24 cellular contexts compared by ENCODE assay signal in the genomic region with DNA sequence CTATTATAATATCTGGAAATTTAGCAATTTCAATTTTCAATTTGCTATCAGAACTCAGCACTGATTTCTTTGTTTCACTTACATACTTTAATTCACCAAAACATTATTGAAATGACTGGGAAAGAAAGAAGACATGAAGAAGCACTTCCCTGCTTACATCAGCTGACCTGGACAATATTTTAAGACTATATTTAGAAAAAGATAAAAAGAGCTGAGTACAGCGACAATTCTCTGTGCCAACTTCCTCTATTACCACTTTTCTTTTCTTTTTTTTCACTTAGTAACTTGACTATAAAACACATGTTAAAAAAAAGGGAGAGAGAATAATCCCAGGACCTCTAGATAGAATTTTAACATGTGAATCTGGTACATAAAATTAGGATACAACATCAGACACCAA.
DNase-seq lines count a peak whose midpoint lies in the region; ATAC-seq and TF ChIP-seq lines count a peak whose summit lies in the region.
"Had no signal": no experiment of that assay in that cellular context is flagged by ENCODE, and none has a peak within 500 bp of the region (broad histone marks: within the 10 kb centered on the region; RNA-seq: fewer than 3 reads in every experiment).

No MANE protein-coding gene starts in this region.

- H3K4me3 ChIP-seq in BLaER1, result no peak overlapping the region
- H3K4me3 ChIP-seq in KMS-11 (IDR thresholded peaks at IDR 0.05; ENCODE audit: insufficient read depth, low read depth, low read length), result no peak overlapping the region
- H3K4me3 ChIP-seq: breast epithelium, right lobe of liver had no signal

- DNase-seq in OCI-M1 (lab: John Stamatoyannopoulos, UW) (peak; percentile 71), memory B cell (ENCODE audit: low spot score in 2 of 2) (no peak), CD1c-positive myeloid dendritic cell (ENCODE audit: extremely low spot score) (no peak), NCI-H2029 (lab: John Stamatoyannopoulos, UW) (no peak)
- DNase-seq in effector CD8-positive, alpha-beta T cell (lab: John Stamatoyannopoulos, UW), result no peak
- DNase-seq: activated CD4-positive, alpha-beta T cell treated with anti-CD3 and anti-CD28 coated beads for 4 hours; activated naive CD4-positive, alpha-beta T cell treated with anti-CD3 and anti-CD28 coated beads for 36 hours; activated T-cell treated with anti-CD3 and anti-CD28 coated beads, Interleukin-2, amount 50 U/mL, for 72 hours; amniotic stem cell; CD4-positive, CD25-positive, alpha-beta regulatory T cell; cortex of kidney; DMS153; head of caudate nucleus; naive thymus-derived CD8-positive, alpha-beta T cell; NCI-H1417 treated with DMSO at 0.1 percent for 48 hours; NCI-H2107; NCI-H510A; right lobe of liver; stimulated activated CD8-positive, alpha-beta memory T cell treated with anti-CD3 and anti-CD28 coated beads, Interleukin-4, amount 100 ng/mL, for 48 hours; T-cell had no signal

- H3K4me1 ChIP-seq in BLaER1 (peaks cover 77% of the 10 kb centered on the region), KMS-11 (ENCODE audit: low read depth, poor library complexity, severe bottlenecking) (peaks cover 6% of the 10 kb centered on the region)
- H3K4me1 ChIP-seq: breast epithelium, right lobe of liver had no signal

- peak overlapping the region; percentile 63 for H3K27ac Mint-ChIP-seq in memory B cell
- H3K27ac Mint-ChIP-seq: activated naive CD4-positive, alpha-beta T cell treated with anti-CD3 and anti-CD28 coated beads for 36 hours; activated T-cell treated with anti-CD3 and anti-CD28 coated beads, Interleukin-2, amount 50 U/mL, for 72 hours; CD4-positive, CD25-positive, alpha-beta regulatory T cell; T-cell had no signal

- H3K27me3 ChIP-seq in BLaER1, result no peaks in the 10 kb centered on the region
- no peaks in the 10 kb centered on the region for H3K27me3 ChIP-seq in KMS-11 (ENCODE audit: insufficient read depth, low read depth)
- H3K27me3 ChIP-seq: breast epithelium, right lobe of liver had no signal

- H3K36me3 ChIP-seq in BLaER1 (peaks cover 45% of the 10 kb centered on the region), KMS-11 (ENCODE audit: insufficient read depth) (no peaks in the 10 kb centered on the region)
- H3K36me3 ChIP-seq: breast epithelium, right lobe of liver had no signal

- ATAC-seq in memory B cell (ENCODE audit: low read depth) (peak; percentile 37), HG03460 (IDR thresholded peaks at IDR 0.05; ENCODE audit: unreplicated experiment) (no peak)
- ATAC-seq: activated T-cell treated with anti-CD3 and anti-CD28 coated beads, Interleukin-2, amount 50 U/mL, for 72 hours; naive thymus-derived CD8-positive, alpha-beta T cell; T-cell had no signal

- H3K4me2 ChIP-seq in BLaER1 (peak overlapping the region; percentile 23), KMS-11 (0 out of 2 replicates have a peak overlapping the region, but pooled peaks have one; percentile 3)

- peaks cover 62% of the 10 kb centered on the region for H4K20me1 ChIP-seq in BLaER1
- no peaks in the 10 kb centered on the region for H4K20me1 ChIP-seq in KMS-11 (ENCODE audit: insufficient read depth)

- peaks cover 2% of the 10 kb centered on the region; the same call in 1 of the 2 replicates for H3K9me3 ChIP-seq in BLaER1
- H3K9me3 ChIP-seq: breast epithelium, right lobe of liver had no signal

- H3K4me3 Mint-ChIP-seq in memory B cell, result no peak overlapping the region
- H3K4me3 Mint-ChIP-seq: activated naive CD4-positive, alpha-beta T cell treated with anti-CD3 and anti-CD28 coated beads for 36 hours; activated T-cell treated with anti-CD3 and anti-CD28 coated beads, Interleukin-2, amount 50 U/mL, for 72 hours; CD4-positive, CD25-positive, alpha-beta regulatory T cell; naive thymus-derived CD8-positive, alpha-beta T cell; T-cell had no signal

- no peak for TF ChIP-seq CTCF in KMS-11 (conservative IDR thresholded peaks at IDR 0.05; ENCODE audit: low read depth, low read length)

- H3K27me3 Mint-ChIP-seq in memory B cell, result no peaks in the 10 kb centered on the region
- H3K27me3 Mint-ChIP-seq: CD4-positive, CD25-positive, alpha-beta regulatory T cell had no signal

- H3K79me2 ChIP-seq in KMS-11 (ENCODE audit: insufficient read depth, low read depth), result no peaks in the 10 kb centered on the region

- no peak overlapping the region for H2AFZ ChIP-seq in KMS-11 (ENCODE audit: low read depth)

- H3K9me3 Mint-ChIP-seq in memory B cell, result no peaks in the 10 kb centered on the region
- H3K9me3 Mint-ChIP-seq: activated naive CD4-positive, alpha-beta T cell treated with anti-CD3 and anti-CD28 coated beads for 36 hours; activated T-cell treated with anti-CD3 and anti-CD28 coated beads, Interleukin-2, amount 50 U/mL, for 72 hours; naive thymus-derived CD8-positive, alpha-beta T cell; T-cell had no signal

- peaks cover 5% of the 10 kb centered on the region for H3K36me3 Mint-ChIP-seq in memory B cell
- H3K36me3 Mint-ChIP-seq: CD4-positive, CD25-positive, alpha-beta regulatory T cell; naive thymus-derived CD8-positive, alpha-beta T cell; T-cell had no signal

- H3K9ac ChIP-seq in BLaER1 (no peak overlapping the region), KMS-11 (no peak overlapping the region)

- H3K27ac ChIP-seq in BLaER1, result no peak overlapping the region
- no peak overlapping the region for H3K27ac ChIP-seq in KMS-11
- H3K27ac ChIP-seq: breast epithelium, right lobe of liver had no signal

- peaks cover 31% of the 10 kb centered on the region for H3K4me1 Mint-ChIP-seq in memory B cell
- H3K4me1 Mint-ChIP-seq: CD4-positive, CD25-positive, alpha-beta regulatory T cell; T-cell had no signal
